Comparison of ENCODE assay signal across 14 cellular contexts in the genomic region with DNA sequence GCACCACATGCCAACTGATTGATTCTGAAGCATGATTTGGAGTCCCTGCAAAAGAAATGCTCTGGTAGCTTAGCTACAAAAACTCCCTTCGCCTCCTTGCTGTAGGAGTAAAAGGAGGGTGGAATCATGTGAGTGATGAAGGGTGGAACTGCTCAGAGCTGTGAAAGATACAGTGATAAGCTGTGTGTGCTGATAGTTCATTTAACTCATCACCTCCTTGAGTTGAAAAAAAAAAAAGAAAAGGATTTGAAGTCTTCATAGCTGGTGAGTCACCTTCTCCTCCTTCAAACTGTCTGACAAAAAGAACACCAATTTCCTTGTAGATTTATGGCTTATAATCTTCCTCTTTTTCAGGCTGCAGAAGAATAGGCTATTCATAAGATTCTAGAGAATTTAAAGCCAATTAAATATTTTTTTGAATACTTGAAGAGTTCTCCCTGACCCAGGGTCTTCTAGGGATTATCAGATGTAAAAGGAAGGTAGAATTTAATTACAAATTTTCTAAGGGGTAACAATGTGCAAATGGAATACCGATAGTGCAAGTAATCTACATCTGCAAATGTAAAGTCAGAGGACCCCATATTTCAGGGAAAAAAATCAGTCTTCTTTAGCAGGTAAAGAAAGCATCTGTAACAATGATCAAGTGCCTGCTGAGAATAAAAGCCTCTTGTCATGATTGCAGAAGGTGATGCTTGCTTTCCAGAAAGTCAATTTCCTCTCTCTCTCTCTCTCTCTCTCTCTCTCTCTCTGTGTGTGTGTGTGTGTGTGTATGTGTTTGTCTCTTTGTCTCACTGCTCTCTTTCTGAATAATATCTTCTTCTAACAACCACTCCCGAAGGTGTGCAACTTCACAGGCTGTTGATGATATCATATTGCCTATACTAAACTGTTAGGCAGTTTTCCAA.
A peak's percentile ranks its signal among the peaks of the same experiment; 100 is the strongest.
DNase-seq lines count a peak whose midpoint lies in the region; ATAC-seq, FAIRE-seq and TF ChIP-seq lines count a peak whose summit lies in the region.
"Had no signal": no experiment of that assay in that cellular context is flagged by ENCODE, and none has a peak within 500 bp of the region (broad histone marks: within the 10 kb centered on the region; RNA-seq: fewer than 3 reads in every experiment).

No MANE protein-coding gene starts in this region.

- no peak overlapping the region for H3K27ac ChIP-seq in upper lobe of right lung

- H3K4me3 ChIP-seq in NB4 (ENCODE audit: low read depth, low read length) (no peak overlapping the region), bronchial epithelial cell (ENCODE audit: low read depth, low read length) (no peak overlapping the region), upper lobe of right lung (no peak overlapping the region)

- no peak for TF ChIP-seq POLR2A in NB4 (IDR thresholded peaks at IDR 0.05; ENCODE audit: extremely low read depth, insufficient read length)

- TF ChIP-seq CTCF in NB4 (IDR thresholded peaks at IDR 0.05; ENCODE audit: low read depth, low read length) (no peak), bronchial epithelial cell (IDR thresholded peaks at IDR 0.05; ENCODE audit: insufficient read depth, low read length, severe bottlenecking) (no peak), upper lobe of right lung (IDR thresholded peaks at IDR 0.05) (no peak)

- DNase-seq in EH (ENCODE audit: low read depth) (peak; percentile 73), NB4 (ENCODE audit: low read depth) (peak; percentile 34), bronchial epithelial cell (ENCODE audit: low read depth) (peak; percentile 81), kidney glomerular epithelial cell (lab: John Stamatoyannopoulos, UW) (peak; percentile 66), NCI-H1694 (lab: John Stamatoyannopoulos, UW) (no peak), SK-N-DZ (ENCODE audit: low spot score) (no peak), upper lobe of right lung (no peak)
- DNase-seq: GOT3; islet precursor cell; MM.1S; retina; stimulated activated naive CD4-positive, alpha-beta T cell treated with Interleukin-2 at 50 U/mL for 16 hours had no signal

- no peak for FAIRE-seq in bronchial epithelial cell (lab: Jason Lieb, UNC)
- FAIRE-seq: colon had no signal

- H3K4me1 ChIP-seq in upper lobe of right lung, result no peaks in the 10 kb centered on the region

- intact Hi-C loops in upper lobe of right lung (cut with DNase I), result no loop called here

- H3K9me3 ChIP-seq in upper lobe of right lung, result no peaks in the 10 kb centered on the region

- ATAC-seq in upper lobe of right lung (no peak), GM19467 (IDR thresholded peaks at IDR 0.05; ENCODE audit: unreplicated experiment) (no peak)

- H3K36me3 ChIP-seq in bronchial epithelial cell (ENCODE audit: control insufficient read depth, insufficient read depth, low read length) (no peaks in the 10 kb centered on the region), upper lobe of right lung (no peaks in the 10 kb centered on the region)

- H3K27me3 ChIP-seq in bronchial epithelial cell (ENCODE audit: control insufficient read depth, insufficient read depth, low read length), result no peaks in the 10 kb centered on the region
- H3K27me3 ChIP-seq in upper lobe of right lung, result no peaks in the 10 kb centered on the region

Comparison
In these comparisons a context has a peak if more than half of its experiments do, and no peak if none do; other contexts are left out.
1. DNase-seq: peak in EH (single experiment), NB4 (single experiment), bronchial epithelial cell (single experiment) and kidney glomerular epithelial cell (single experiment); none in NCI-H1694 (single experiment), SK-N-DZ (single experiment) and upper lobe of right lung (single experiment).